16 cellular contexts compared by ENCODE assay signal in genomic region chr4:85445058-85445639, GRCh38. TPM values are rescaled to one million over a fixed set of nuclear protein-coding genes. Genes with fewer than 3 reads are reported as not detected.
"Had no signal": no experiment of that assay in that cellular context is flagged by ENCODE, and none has a peak within 500 bp of the region (broad histone marks: within the 10 kb centered on the region; RNA-seq: fewer than 3 reads in every experiment).

No MANE protein-coding gene starts in this region.

- H3K9me3 ChIP-seq: mucosa of descending colon, right lobe of liver, SK-N-SH, spleen had no signal

- H3K27ac ChIP-seq: right lobe of liver, spleen had no signal

- H3K36me3 ChIP-seq: right lobe of liver, spleen had no signal

- DNase-seq: activated CD4-positive, alpha-beta T cell treated with anti-CD3 and anti-CD28 coated beads for 48 hours; activated naive CD4-positive, alpha-beta T cell treated with anti-CD3 and anti-CD28 coated beads for 36 hours; endodermal cell; erythroblast; foreskin melanocyte; mucosa of descending colon; natural killer cell; nucleus accumbens; right lobe of liver; SK-N-SH; spleen; stimulated activated CD4-positive, alpha-beta T cell treated with anti-CD3 and anti-CD28 coated beads, Interleukin-1b, Interleukin-23, amount 100 ng/mL, for 48 hours; substantia nigra had no signal

- ATAC-seq: mucosa of descending colon; natural killer cell; right lobe of liver; stimulated activated memory B cell treated with anti-CD40 and anti-IgM and Interleukin-4, amounts not matched to agents 10 μg/mL and 1 μg/mL and 100 μg/mL, for 72 hours; WTC11 had no signal

- H3K4me3 ChIP-seq: mucosa of descending colon, right lobe of liver, spleen had no signal

- H3K4me1 ChIP-seq: right lobe of liver had no signal

- H3K27me3 ChIP-seq: right lobe of liver, spleen had no signal

- H3K9ac ChIP-seq: SK-N-SH had no signal

RNA-seq across cellular contexts. Expression of gene ARHGAP24, which starts 29.8 kb away (rescaled TPM):
- total RNA-seq: activated naive CD4-positive, alpha-beta T cell treated with anti-CD3 and anti-CD28 coated beads for 36 hours; T-helper 1 cell treated with Interleukin-12 subunit alpha and Interleukin-12 subunit beta and Interleukin-4 antibody, amounts not matched to agents 30 ng/mL and 1 ng/mL, for 36 hours had no signal
